ENCODE assay signal across 20 cellular contexts in the genomic region with DNA sequence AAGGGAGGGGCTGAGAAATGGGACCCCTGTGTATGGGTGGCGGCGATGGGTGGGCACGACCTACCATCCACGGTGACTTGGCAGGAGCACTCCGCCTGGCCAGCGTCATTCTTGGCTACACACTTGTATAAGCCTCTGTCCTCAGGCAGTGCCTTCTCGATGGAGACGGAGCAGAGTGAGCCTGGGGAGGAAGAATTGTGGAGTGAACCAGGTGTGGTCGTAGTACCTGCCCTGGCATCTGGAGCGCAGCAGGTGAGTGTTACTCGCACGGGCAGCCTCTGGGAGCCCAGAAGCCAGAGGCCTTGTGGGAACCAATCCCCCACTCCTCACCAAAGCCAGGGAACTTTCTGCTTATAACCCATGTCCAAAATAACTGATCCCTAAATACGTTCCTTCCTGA.
DNase-seq lines count a peak whose midpoint lies in the region; ATAC-seq and TF ChIP-seq lines count a peak whose summit lies in the region.
"Had no signal": no experiment of that assay in that cellular context is flagged by ENCODE, and none has a peak within 500 bp of the region (broad histone marks: within the 10 kb centered on the region; RNA-seq: fewer than 3 reads in every experiment).

No MANE protein-coding gene starts in this region.

- intact Hi-C loops in adrenal gland (cut with DNase I), result no loop called here
- intact Hi-C loops in esophagus muscularis mucosa (cut with DNase I), result no loop called here
- intact Hi-C loops in natural killer cell (cut with micrococcal nuclease), result no loop called here

- peak overlapping the region in 3 of 5 donors; percentile 31 to 54 (median 49) for H3K27ac ChIP-seq in adrenal gland
- peak overlapping the region; percentile 94 to 97 (median 96) for H3K27ac ChIP-seq in esophagus muscularis mucosa (replicated peaks in 1 of 4)
- H3K27ac ChIP-seq in parathyroid adenoma, result peak overlapping the region; percentile 60
- peak overlapping the region; percentile 87 to 94 for H3K27ac ChIP-seq in thoracic aorta
- H3K27ac ChIP-seq: foreskin keratinocyte had no signal

- TF ChIP-seq EP300 in esophagus muscularis mucosa (IDR thresholded peaks at IDR 0.05), result no peak

- H3K79me2 ChIP-seq in parathyroid adenoma, result no peaks in the 10 kb centered on the region

- DNase-seq in adrenal gland (no peak), esophagus muscularis mucosa (ENCODE audit: extremely low spot score) (no peak), thoracic aorta (ENCODE audit: low spot score) (no peak), natural killer cell (no peak), dedifferentiated amniotic fluid mesenchymal stem cell (ENCODE audit: extremely low spot score) (no peak), MG63 (no peak), glomerular visceral epithelial cell (ENCODE audit: extremely low spot score) (no peak)
- DNase-seq: activated CD4-positive, alpha-beta T cell treated with anti-CD3 and anti-CD28 coated beads, Interleukin-2, amount 50 U/mL, for 48 hours; activated CD4-positive, CD25-positive, alpha-beta regulatory T cell; activated effector memory CD4-positive, alpha-beta T cell treated with anti-CD3 and anti-CD28 coated beads, Interleukin-2, amount 50 U/mL, for 16 hours; C1 segment of cervical spinal cord; dorsolateral prefrontal cortex; foreskin keratinocyte; Karpas-422; naive thymus-derived CD4-positive, alpha-beta T cell; NCI-H187 treated with DMSO at 0.1 percent for 48 hours; NCI-H345; stimulated activated CD4-positive, alpha-beta T cell treated with anti-CD3 and anti-CD28 coated beads, Interleukin-2, amount 100 ng/mL, for 24 hours had no signal

- TF ChIP-seq POLR2A in adrenal gland (IDR thresholded peaks at IDR 0.05), result no peak
- TF ChIP-seq POLR2A in esophagus muscularis mucosa (IDR thresholded peaks at IDR 0.05; ENCODE audit: low read depth), result no peak

- H3K9ac ChIP-seq in parathyroid adenoma, result no peak overlapping the region

- H3K27me3 Mint-ChIP-seq in natural killer cell (ENCODE audit: low read depth in 2 of 2), result peaks cover 0 to 3% of the 10 kb centered on the region in 2 donors

- no peak for ATAC-seq in thoracic aorta (ENCODE audit: insufficient number of reproducible peaks, low FRiP score, low read depth)
- no peak for ATAC-seq in natural killer cell
- ATAC-seq: foreskin keratinocyte; naive thymus-derived CD4-positive, alpha-beta T cell; stimulated activated effector memory CD8-positive, alpha-beta T cell treated with anti-CD3 and anti-CD28 coated beads, Interleukin-12 subunit alpha, Interleukin-12 subunit beta, amount 100 ng/mL, for 72 hours had no signal

- H3K4me3 ChIP-seq in adrenal gland (no peak overlapping the region), esophagus muscularis mucosa (peak overlapping the region in 3 of 4 donors; percentile 4 to 81 (median 69)), parathyroid adenoma (ENCODE audit: low read depth, low read length) (no peak overlapping the region), thoracic aorta (no peak overlapping the region), MG63 (no peak overlapping the region)
- H3K4me3 ChIP-seq: dorsolateral prefrontal cortex had no signal

- H3K4me2 ChIP-seq in parathyroid adenoma (ENCODE audit: low read length), result no peak overlapping the region

- H3K27me3 ChIP-seq in adrenal gland (no peaks in the 10 kb centered on the region), esophagus muscularis mucosa (no peaks in the 10 kb centered on the region), parathyroid adenoma (ENCODE audit: control insufficient read depth, insufficient read depth, low read length) (no peaks in the 10 kb centered on the region), thoracic aorta (replicated peaks; ENCODE audit: insufficient read depth) (no peaks in the 10 kb centered on the region), MG63 (no peaks in the 10 kb centered on the region)
- H3K27me3 ChIP-seq: dorsolateral prefrontal cortex had no signal

- H3K9me3 ChIP-seq in adrenal gland (replicated peaks in 1 of 3) (no peaks in the 10 kb centered on the region), esophagus muscularis mucosa (no peaks in the 10 kb centered on the region), parathyroid adenoma (ENCODE audit: control insufficient read depth, low read length) (no peaks in the 10 kb centered on the region), thoracic aorta (no peaks in the 10 kb centered on the region), MG63 (no peaks in the 10 kb centered on the region)

- no peaks in the 10 kb centered on the region for H3K9me3 Mint-ChIP-seq in natural killer cell
- H3K9me3 Mint-ChIP-seq: naive thymus-derived CD4-positive, alpha-beta T cell; stimulated activated effector memory CD8-positive, alpha-beta T cell treated with anti-CD3 and anti-CD28 coated beads, Interleukin-12 subunit alpha, Interleukin-12 subunit beta, amount 100 ng/mL, for 72 hours had no signal

- H3K27ac Mint-ChIP-seq in natural killer cell, result no peak overlapping the region
- H3K27ac Mint-ChIP-seq: naive thymus-derived CD4-positive, alpha-beta T cell; stimulated activated effector memory CD8-positive, alpha-beta T cell treated with anti-CD3 and anti-CD28 coated beads, Interleukin-12 subunit alpha, Interleukin-12 subunit beta, amount 100 ng/mL, for 72 hours had no signal

- TF ChIP-seq CTCF in adrenal gland (IDR thresholded peaks at IDR 0.05) (no peak), esophagus muscularis mucosa (IDR thresholded peaks at IDR 0.05) (no peak), parathyroid adenoma (IDR thresholded peaks at IDR 0.05) (no peak), thoracic aorta (IDR thresholded peaks at IDR 0.05) (no peak), natural killer cell (IDR thresholded peaks at IDR 0.05) (no peak)

- H3K4me3 Mint-ChIP-seq in natural killer cell, result no peak overlapping the region
- H3K4me3 Mint-ChIP-seq: naive thymus-derived CD4-positive, alpha-beta T cell; stimulated activated effector memory CD8-positive, alpha-beta T cell treated with anti-CD3 and anti-CD28 coated beads, Interleukin-12 subunit alpha, Interleukin-12 subunit beta, amount 100 ng/mL, for 72 hours had no signal

- peaks cover 10 to 40% of the 10 kb centered on the region in 2 donors for H3K4me1 ChIP-seq in adrenal gland (replicated peaks in 1 of 2)
- H3K4me1 ChIP-seq in esophagus muscularis mucosa, result peaks cover 66 to 92% (median 92%) of the 10 kb centered on the region in 4 donors
- H3K4me1 ChIP-seq in parathyroid adenoma, result no peaks in the 10 kb centered on the region
- H3K4me1 ChIP-seq in thoracic aorta (ENCODE audit: control insufficient read depth in 1 of 2, low read depth in 2 of 2), result peaks cover 50 to 91% of the 10 kb centered on the region in 2 donors
- H3K4me1 ChIP-seq: foreskin keratinocyte had no signal

- H3K36me3 ChIP-seq in adrenal gland (replicated peaks in 1 of 2) (no peaks in the 10 kb centered on the region), esophagus muscularis mucosa (peaks cover 0 to 61% (median 17%) of the 10 kb centered on the region in 4 donors), parathyroid adenoma (ENCODE audit: control insufficient read depth, insufficient read depth, low read length) (no peaks in the 10 kb centered on the region), thoracic aorta (peaks cover 55% of the 10 kb centered on the region), MG63 (no peaks in the 10 kb centered on the region)

- WGBS in adrenal gland, 4 donors, result 71 to 87% (median 84%) methylated on average over 12 to 13 of the region's 13 CpGs
- WGBS in esophagus muscularis mucosa, result 57% methylated on average over 5 of the region's 13 CpGs

- no peak overlapping the region for H2AFZ ChIP-seq in parathyroid adenoma

- no peaks in the 10 kb centered on the region for H3K4me1 Mint-ChIP-seq in natural killer cell

- H3K36me3 Mint-ChIP-seq in natural killer cell, result no peaks in the 10 kb centered on the region
- H3K36me3 Mint-ChIP-seq: naive thymus-derived CD4-positive, alpha-beta T cell had no signal

Comparison
In these comparisons a context has a peak if more than half of its experiments do, and no peak if none do; other contexts are left out.
1. H3K4me3 ChIP-seq: peak in esophagus muscularis mucosa (3 of 4); none in adrenal gland (0 of 4), parathyroid adenoma (single experiment), thoracic aorta (single experiment) and MG63 (single experiment).
2. Peak in every context shown above with its lines, with median percentiles within 50 percentile points of each other: H3K27ac ChIP-seq.